ENCODE assay signal across 1 cellular context in genomic region chr2:167946367-167946955, GRCh38.
TF ChIP-seq lines count a peak whose summit lies in the region.

No MANE protein-coding gene starts in this region.

TF ChIP-seq in WTC11, 78 proteins besides CTCF, POLR2A, EP300 and RAD21 (continued from another document):
- TF ChIP-seq HMGXB4 (CRISPR knock-in tag; IDR thresholded peaks at IDR 0.05): no peak
- no peak for TF ChIP-seq FOXK1 (CRISPR knock-in tag; IDR thresholded peaks at IDR 0.05)
